ENCODE assay signal across 23 cellular contexts in the genomic region with DNA sequence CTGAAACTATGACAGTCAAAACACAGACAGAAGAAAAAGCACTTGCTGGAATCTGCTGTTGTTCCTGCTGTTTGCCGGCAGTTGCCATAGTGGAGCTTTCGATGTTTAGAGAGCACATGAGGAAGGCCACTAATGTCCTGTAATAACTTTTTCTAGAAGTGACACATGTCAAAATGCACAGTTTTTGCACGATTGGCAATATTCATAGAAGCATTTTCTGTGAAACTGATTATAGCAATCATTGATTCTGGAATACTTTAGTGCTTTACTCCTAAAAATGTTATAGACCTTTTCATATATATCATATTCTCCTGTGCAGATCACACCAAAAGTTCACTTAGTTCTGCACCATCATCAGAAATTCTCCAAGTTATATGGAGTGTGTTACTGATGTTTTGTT.
"Had no signal": no experiment of that assay in that cellular context is flagged by ENCODE, and none has a peak within 500 bp of the region (broad histone marks: within the 10 kb centered on the region; RNA-seq: fewer than 3 reads in every experiment).

No MANE protein-coding gene starts in this region.

- H3K9me3 ChIP-seq: SK-N-SH had no signal

- H3K4me2 ChIP-seq: KMS-11, SK-N-SH had no signal

- FAIRE-seq: K562 had no signal

- DNase-seq: Kasumi-1, MM.1S, NCI-H1048, NCI-H1105, NCI-H1417, NCI-H1436 treated with DMSO at 0.1 percent for 48 hours, NCI-H1694, NCI-H187 treated with DMSO at 0.1 percent for 48 hours, NCI-H2029 treated with DMSO at 0.1 percent for 48 hours, NCI-H2107, NCI-H2227 treated with DMSO at 0.1 percent for 48 hours, NCI-H510A, NCI-H524 treated with DMSO at 0.1 percent for 48 hours, SHP77, SK-N-SH, SW 1271, T-cell had no signal

- H3K27me3 Mint-ChIP-seq: IgD-negative memory B cell, T-cell had no signal

- H3K9ac ChIP-seq: KMS-11, SK-N-SH had no signal

- H3K36me3 Mint-ChIP-seq: T-cell had no signal

- H3K4me1 Mint-ChIP-seq: IgD-negative memory B cell, T-cell had no signal

- H3K27ac ChIP-seq: KMS-11, RWPE1 had no signal

- H3K4me3 ChIP-seq: K562 had no signal

- H3K27ac Mint-ChIP-seq: IgD-negative memory B cell; T-cell; T-helper 1 cell treated with Interleukin-12 subunit alpha and Interleukin-12 subunit beta and Interleukin-4 antibody, amounts not matched to agents 30 μg/mL and 1 μg/mL, for 36 hours had no signal

- ATAC-seq: K562, Panc1, T-cell had no signal

- H3K4me3 Mint-ChIP-seq: IgD-negative memory B cell; T-cell; T-helper 1 cell treated with Interleukin-12 subunit alpha and Interleukin-12 subunit beta and Interleukin-4 antibody, amounts not matched to agents 30 μg/mL and 1 μg/mL, for 36 hours had no signal
